ENCODE assay signal across 8 cellular contexts in genomic region chr19:37655689-37656491, GRCh38.
DNase-seq lines count a peak whose midpoint lies in the region; ATAC-seq and TF ChIP-seq lines count a peak whose summit lies in the region.

No MANE protein-coding gene starts in this region.

- H3K27me3 ChIP-seq in layer of hippocampus (ENCODE audit: control insufficient read depth, insufficient read depth, low read length), result no peaks in the 10 kb centered on the region

- in situ Hi-C loops in GM13976 (cut with MboI; ENCODE audit: low sequenced_read_pairs, unreplicated experiment), result no loop called here

- H3K27ac ChIP-seq in layer of hippocampus (ENCODE audit: low read depth, low read length), result peak overlapping the region; percentile 90

- TF ChIP-seq CTCF in GM13976 (IDR thresholded peaks at IDR 0.05; ENCODE audit: borderline replicate concordance, control extremely low read depth, extremely low read depth, insufficient read depth, missing control alignments) (no peak), choroid plexus epithelial cell (conservative IDR thresholded peaks at IDR 0.05; ENCODE audit: low read depth, low read length) (no peak)

- DNase-seq in GM13976 (ENCODE audit: low spot score) (peak; percentile 88), NCI-H2107 treated with DMSO at 0.1 percent for 48 hours (lab: John Stamatoyannopoulos, UW; ENCODE audit: unreplicated experiment) (peak; percentile 63), choroid plexus epithelial cell (ENCODE audit: low read depth) (peak; percentile 76), OCI-M1 (lab: John Stamatoyannopoulos, UW) (no peak)
- peak; percentile 67 to 78 for DNase-seq in activated CD4-positive, alpha-beta T cell treated with anti-CD3 and anti-CD28 coated beads for 24 hours (ENCODE audit: low read depth in 2 of 2)
- peak; percentile 65 to 86 (median 75) for DNase-seq in stimulated activated CD4-positive, alpha-beta T cell treated with anti-CD3 and anti-CD28 coated beads, Interleukin-1b, Interleukin-23, amount 100 ng/mL, for 24 hours (ENCODE audit: low read depth in 4 of 4, low spot score in 1 of 4)

- peak; percentile 64 for ATAC-seq in HG02870 (IDR thresholded peaks at IDR 0.05; ENCODE audit: unreplicated experiment)

- H3K4me3 ChIP-seq in choroid plexus epithelial cell (ENCODE audit: low read depth, low read length), result peak overlapping the region; percentile 78
